8 cellular contexts compared by ENCODE assay signal in genomic region chr21:33761104-33762036, GRCh38.
A peak's percentile ranks its signal among the peaks of the same experiment; 100 is the strongest.
DNase-seq lines count a peak whose midpoint lies in the region; ATAC-seq, FAIRE-seq and TF ChIP-seq lines count a peak whose summit lies in the region.

No MANE protein-coding gene starts in this region.

- no peaks in the 10 kb centered on the region for H3K9me3 Mint-ChIP-seq in T-cell

- H3K4me3 ChIP-seq in NT2/D1 (ENCODE audit: insufficient read length, low read depth), result no peak overlapping the region
- no peak overlapping the region for H3K4me3 ChIP-seq in mucosa of descending colon

- H3K36me3 ChIP-seq in NT2/D1 (ENCODE audit: insufficient read depth, insufficient read length, low read length) (peaks cover 54% of the 10 kb centered on the region), mucosa of descending colon (ENCODE audit: low read depth) (no peaks in the 10 kb centered on the region)

- no peaks in the 10 kb centered on the region for H3K9me3 ChIP-seq in NT2/D1 (ENCODE audit: insufficient read depth, low read length)
- H3K9me3 ChIP-seq in mucosa of descending colon, result no peaks in the 10 kb centered on the region

- POLR2A ChIA-PET in T-cell (lab: Charles Lee), result no interaction called here

- no peaks in the 10 kb centered on the region for H3K27me3 ChIP-seq in NT2/D1 (ENCODE audit: insufficient read depth, insufficient read length)

- no peak overlapping the region for H3K27ac Mint-ChIP-seq in T-cell

- intact Hi-C loops in mucosa of descending colon (cut with DNase I, micrococcal nuclease), result no loop called here

- FAIRE-seq in endometrium (lab: Jason Lieb, UNC), result peak; percentile 18

- H3K4me1 ChIP-seq in NT2/D1 (ENCODE audit: insufficient read depth, insufficient read length) (no peaks in the 10 kb centered on the region), mucosa of descending colon (ENCODE audit: low read depth) (no peaks in the 10 kb centered on the region)

- peak overlapping the region; percentile 29 for H3K9ac ChIP-seq in NT2/D1 (ENCODE audit: insufficient read length, low read depth)

- CTCF ChIA-PET in T-cell (lab: Charles Lee), result no interaction called here

- no peaks in the 10 kb centered on the region for H3K27me3 Mint-ChIP-seq in T-cell

- DNase-seq in DMS53 treated with DMSO at 0.1 percent for 48 hours (lab: John Stamatoyannopoulos, UW; ENCODE audit: unreplicated experiment) (peak; percentile 83), NT2/D1 (ENCODE audit: low read depth, low spot score) (peak; percentile 25), mucosa of descending colon (peak in 1 of 3 donors; percentile 14), germinal center (ENCODE audit: low spot score) (no peak), NCI-H345 treated with DMSO at 0.1 percent for 48 hours (lab: John Stamatoyannopoulos, UW; ENCODE audit: unreplicated experiment) (no peak), T-cell (no peak)

- peak; percentile 85 for ATAC-seq in mucosa of descending colon
- no peak for ATAC-seq in T-cell (replicated peaks in 1 of 4)
- ATAC-seq in HG02840 (IDR thresholded peaks at IDR 0.05; ENCODE audit: low FRiP score, unreplicated experiment), result no peak

- peaks cover 3% of the 10 kb centered on the region for H3K36me3 Mint-ChIP-seq in T-cell

- no peak overlapping the region for H3K4me3 Mint-ChIP-seq in T-cell

- no peaks in the 10 kb centered on the region for H3K4me1 Mint-ChIP-seq in T-cell

- no peak for TF ChIP-seq CTCF in mucosa of descending colon (IDR thresholded peaks at IDR 0.05)

Comparison
In these comparisons a context has a peak if more than half of its experiments do, and no peak if none do; other contexts are left out.
1. DNase-seq: peak in DMS53 treated with DMSO at 0.1 percent for 48 hours (single experiment) and NT2/D1 (single experiment); none in germinal center (single experiment), NCI-H345 treated with DMSO at 0.1 percent for 48 hours (single experiment) and T-cell (0 of 34).